Comparison of ENCODE assay signal across 12 cellular contexts in genomic region chr12:16012086-16012485, GRCh38.
DNase-seq lines count a peak whose midpoint lies in the region; ATAC-seq and TF ChIP-seq lines count a peak whose summit lies in the region.
"Had no signal": no experiment of that assay in that cellular context is flagged by ENCODE, and none has a peak within 500 bp of the region (broad histone marks: within the 10 kb centered on the region; RNA-seq: fewer than 3 reads in every experiment).

No MANE protein-coding gene starts in this region.

- intact Hi-C loops in lower leg skin (cut with DNase I; ENCODE audit: low total_unique reads), result no loop called here

- H3K4me3 ChIP-seq in choroid plexus epithelial cell (ENCODE audit: low read depth, low read length) (no peak overlapping the region), lower leg skin (ENCODE audit: low read depth, poor library complexity, severe bottlenecking) (no peak overlapping the region)

- DNase-seq in M059J (ENCODE audit: low read depth) (peak; percentile 3), choroid plexus epithelial cell (ENCODE audit: low read depth) (peak; percentile 78), left lobe of liver (ENCODE audit: low spot score) (peak; percentile 78), stromal cell of bone marrow (ENCODE audit: low read depth) (peak; percentile 62), lower leg skin (ENCODE audit: low spot score in 2 of 2) (no peak), activated T-cell treated with anti-CD3 and anti-CD28 coated beads for 4 hours (no peak)
- DNase-seq: central memory CD4-positive, alpha-beta T cell; naive B cell; NCI-H2107; stimulated activated CD4-positive, alpha-beta T cell treated with anti-CD3 and anti-CD28 coated beads, Interleukin-2, amount 100 ng/mL, for 48 hours had no signal

- TF ChIP-seq CTCF in choroid plexus epithelial cell (conservative IDR thresholded peaks at IDR 0.05; ENCODE audit: low read depth, low read length) (no peak), lower leg skin (IDR thresholded peaks at IDR 0.05) (no peak)

- ATAC-seq in left lobe of liver, result peak; percentile 82
- ATAC-seq in HG03442 (IDR thresholded peaks at IDR 0.05; ENCODE audit: unreplicated experiment), result no peak
- no peak for ATAC-seq in HG03196 (IDR thresholded peaks at IDR 0.05; ENCODE audit: unreplicated experiment)

- no peak for TF ChIP-seq POLR2A in lower leg skin (IDR thresholded peaks at IDR 0.05)

Comparison
In these comparisons a context has a peak if more than half of its experiments do, and no peak if none do; other contexts are left out.
1. DNase-seq: peak in M059J (single experiment), choroid plexus epithelial cell (single experiment), left lobe of liver (single experiment) and stromal cell of bone marrow (single experiment); none in lower leg skin (0 of 2) and activated T-cell treated with anti-CD3 and anti-CD28 coated beads for 4 hours (single experiment).